1 cellular context compared by ENCODE assay signal in genomic region chr1:8223531-8223930, GRCh38.
TF ChIP-seq lines count a peak whose summit lies in the region.

No MANE protein-coding gene starts in this region.

TF ChIP-seq in K562, 482 proteins besides CTCF, POLR2A, EP300 and RAD21:
- TF ChIP-seq ZC3H11A (IDR thresholded peaks at IDR 0.05; ENCODE audit: low read depth, low read length): no peak
- no peak for TF ChIP-seq RBM39 (optimal IDR thresholded peaks at IDR 0.05; ENCODE audit: low read depth, low read length)
- TF ChIP-seq ZKSCAN1 (IDR thresholded peaks at IDR 0.05; ENCODE audit: low read depth, low read length): no peak
- TF ChIP-seq MIER1 (IDR thresholded peaks at IDR 0.05; ENCODE audit: low read depth): no peak
- no peak for TF ChIP-seq RBBP5 (IDR thresholded peaks at IDR 0.05; ENCODE audit: borderline replicate concordance, insufficient read depth, low read length, poor library complexity, severe bottlenecking)
- TF ChIP-seq NFRKB (IDR thresholded peaks at IDR 0.05; ENCODE audit: low read depth): no peak
- no peak for TF ChIP-seq CEBPZ (IDR thresholded peaks at IDR 0.05; ENCODE audit: borderline replicate concordance, low read depth, low read length)
- no peak for TF ChIP-seq CBFA2T2 (conservative IDR thresholded peaks at IDR 0.05)
- no peak for TF ChIP-seq TSHZ1 (CRISPR knock-in tag; IDR thresholded peaks at IDR 0.05)
- no peak for TF ChIP-seq ERF (CRISPR knock-in tag; IDR thresholded peaks at IDR 0.05)
- TF ChIP-seq MCM7 (IDR thresholded peaks at IDR 0.05): no peak
- TF ChIP-seq SRSF9 (IDR thresholded peaks at IDR 0.05; ENCODE audit: borderline replicate concordance, low read depth, low read length): no peak
- no peak for TF ChIP-seq ESRRB (CRISPR knock-in tag; IDR thresholded peaks at IDR 0.05; ENCODE audit: borderline replicate concordance)
TF ChIP-seq in K562: peak in this region for 0.
